Comparison of ENCODE assay signal across 10 cellular contexts in the genomic region with DNA sequence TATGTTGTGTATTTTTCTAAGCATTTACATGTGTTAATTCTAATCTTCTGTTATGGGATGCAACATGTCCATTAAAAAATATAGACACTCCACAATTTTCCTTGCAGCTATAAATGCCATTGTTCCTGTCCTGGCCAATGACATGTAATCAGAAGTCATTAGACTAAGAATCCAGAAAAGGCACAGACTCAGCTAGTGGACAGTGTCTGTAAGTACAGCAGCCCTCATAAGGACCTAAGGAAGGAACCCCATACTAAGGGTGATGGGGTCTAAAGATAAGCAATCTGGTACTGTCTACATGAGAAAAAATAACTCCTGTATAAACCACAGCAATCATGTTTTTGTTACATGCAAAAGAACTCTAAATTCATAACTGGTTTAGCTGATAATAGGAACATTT.
A peak's percentile ranks its signal among the peaks of the same experiment; 100 is the strongest.
DNase-seq lines count a peak whose midpoint lies in the region; ATAC-seq and TF ChIP-seq lines count a peak whose summit lies in the region.
"Had no signal": no experiment of that assay in that cellular context is flagged by ENCODE, and none has a peak within 500 bp of the region (broad histone marks: within the 10 kb centered on the region; RNA-seq: fewer than 3 reads in every experiment).

No MANE protein-coding gene starts in this region.

- H3K36me3 ChIP-seq in upper lobe of left lung = no peaks in the 10 kb centered on the region
- H3K36me3 ChIP-seq: spleen had no signal

- ATAC-seq in GM18505 (IDR thresholded peaks at IDR 0.05; ENCODE audit: unreplicated experiment) (peak; percentile 73), GM21529 (IDR thresholded peaks at IDR 0.05; ENCODE audit: unreplicated experiment) (peak; percentile 80), HG03565 (IDR thresholded peaks at IDR 0.05; ENCODE audit: unreplicated experiment) (peak; percentile 63), upper lobe of left lung (ENCODE audit: low FRiP score in 2 of 2) (no peak)
- no peak for ATAC-seq in stimulated activated naive CD8-positive, alpha-beta T cell treated with anti-CD3 and anti-CD28 coated beads, Interleukin-15, Interleukin-2, amounts not matched to agents 100 U/mL and 50 U/mL, for 24 hours

- H3K4me3 ChIP-seq in fibroblast of mammary gland (ENCODE audit: control insufficient read depth, low read depth, low read length) (no peak overlapping the region), upper lobe of left lung (no peak overlapping the region)
- H3K4me3 ChIP-seq: spleen had no signal

- no peaks in the 10 kb centered on the region for H3K27me3 ChIP-seq in upper lobe of left lung
- H3K27me3 ChIP-seq: spleen had no signal

- TF ChIP-seq POLR2A in GM18505 (IDR thresholded peaks at IDR 0.05; ENCODE audit: borderline replicate concordance, extremely low read depth, insufficient read depth, insufficient read length) (no peak), upper lobe of left lung (IDR thresholded peaks at IDR 0.05) (no peak)

- peak; percentile 23 for TF ChIP-seq CTCF in fibroblast of mammary gland (conservative IDR thresholded peaks at IDR 0.05; ENCODE audit: control insufficient read depth, insufficient read depth, low read depth, low read length)
- TF ChIP-seq CTCF in upper lobe of left lung (IDR thresholded peaks at IDR 0.05) = no peak

- no peaks in the 10 kb centered on the region for H3K4me1 ChIP-seq in upper lobe of left lung
- H3K4me1 ChIP-seq: spleen had no signal

- TF ChIP-seq EP300 in upper lobe of left lung (IDR thresholded peaks at IDR 0.05) = no peak

- no peaks in the 10 kb centered on the region for H3K9me3 ChIP-seq in upper lobe of left lung
- H3K9me3 ChIP-seq: spleen had no signal

- no peak overlapping the region for H3K27ac ChIP-seq in upper lobe of left lung
- H3K27ac ChIP-seq: spleen had no signal

- DNase-seq in fibroblast of mammary gland (ENCODE audit: low read depth) (no peak), upper lobe of left lung (no peak)
- DNase-seq in stimulated activated naive CD8-positive, alpha-beta T cell treated with anti-CD3 and anti-CD28 coated beads, Interleukin-15, Interleukin-2, amounts not matched to agents 100 U/mL and 50 U/mL, for 24 hours = no peak
- no peak for DNase-seq in stimulated activated CD8-positive, alpha-beta memory T cell treated with anti-CD3 and anti-CD28 coated beads, Interleukin-4, amount 100 ng/mL, for 48 hours
- DNase-seq in activated naive CD4-positive, alpha-beta T cell (lab: John Stamatoyannopoulos, UW) = no peak
- DNase-seq: NCI-H187, spleen had no signal

Comparison
In these comparisons a context has a peak if more than half of its experiments do, and no peak if none do; other contexts are left out.
1. ATAC-seq: peak in GM18505 (single experiment), GM21529 (single experiment) and HG03565 (single experiment); none in stimulated activated naive CD8-positive, alpha-beta T cell treated with anti-CD3 and anti-CD28 coated beads, Interleukin-15, Interleukin-2, amounts not matched to agents 100 U/mL and 50 U/mL, for 24 hours (single experiment) and upper lobe of left lung (0 of 2).